Comparison of ENCODE assay signal across 17 cellular contexts in the genomic region with DNA sequence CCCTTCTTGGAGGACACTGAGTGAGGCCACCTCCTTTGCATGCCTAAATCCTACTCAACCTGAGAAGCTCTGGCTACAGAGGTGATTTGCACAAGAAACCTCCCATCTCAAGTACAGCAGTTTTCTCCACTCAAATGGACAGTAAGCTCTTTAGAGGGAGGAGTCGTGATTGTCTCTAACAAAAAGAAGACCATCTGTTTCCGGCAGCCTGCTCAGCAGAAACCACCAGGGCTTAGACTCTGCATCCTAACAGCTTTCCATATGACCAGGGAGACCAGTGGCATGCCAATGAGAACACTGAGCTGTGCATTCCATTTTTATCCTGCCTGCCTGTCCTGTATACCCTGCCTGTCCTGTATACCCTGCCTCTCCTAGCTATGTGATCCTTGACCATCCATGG.
"Had no signal": no experiment of that assay in that cellular context is flagged by ENCODE, and none has a peak within 500 bp of the region (broad histone marks: within the 10 kb centered on the region; RNA-seq: fewer than 3 reads in every experiment).

No MANE protein-coding gene starts in this region.

- H3K4me3 Mint-ChIP-seq: activated B cell treated with CpG ODN at 0.5 μM for 24 hours; activated CD4-positive, alpha-beta T cell treated with anti-CD3 and anti-CD28 coated beads, Interleukin-2, amount 10 ng/mL, durations not matched to agents 24 days and 14 days; stimulated activated naive CD8-positive, alpha-beta T cell treated with anti-CD3 and anti-CD28 coated beads, Interleukin-15, amount 100 ng/mL, for 72 hours; T-helper 2 cell treated with Interferon-gamma antibody and Interleukin-4, amounts not matched to agents 5 μg/mL and 100 μg/mL, for 36 hours had no signal

- H3K9me3 Mint-ChIP-seq: activated CD4-positive, alpha-beta T cell treated with anti-CD3 and anti-CD28 coated beads, Interleukin-2, amount 10 ng/mL, durations not matched to agents 24 days and 14 days; stimulated activated naive CD8-positive, alpha-beta T cell treated with anti-CD3 and anti-CD28 coated beads, Interleukin-15, amount 100 ng/mL, for 72 hours; T-helper 2 cell treated with Interferon-gamma antibody and Interleukin-4, amounts not matched to agents 5 μg/mL and 100 μg/mL, for 36 hours had no signal

- DNase-seq: activated B cell treated with CpG ODN at 0.5 μM for 24 hours; activated CD4-positive, alpha-beta T cell treated with anti-CD3 and anti-CD28 coated beads, Interleukin-2, amount 10 ng/mL, durations not matched to agents 24 days and 14 days; activated naive CD4-positive, alpha-beta T cell treated with anti-CD3 and anti-CD28 coated beads, Interleukin-2, amount 50 U/mL, for 16 hours; activated T-cell treated with anti-CD3 and anti-CD28 coated beads, Interleukin-2, amount 50 U/mL, for 1 hour; body of pancreas; central memory CD4-positive, alpha-beta T cell; cortex of kidney; effector CD8-positive, alpha-beta T cell; mesendoderm; pancreas; stimulated activated CD4-positive, alpha-beta T cell treated with anti-CD3 and anti-CD28 coated beads, Interleukin-15, amount 100 ng/mL, for 24 hours; stimulated activated CD4-positive, alpha-beta T cell treated with anti-CD3 and anti-CD28 coated beads, Interleukin-4, amount 100 ng/mL, for 24 hours; stimulated activated naive CD8-positive, alpha-beta T cell treated with anti-CD3 and anti-CD28 coated beads, Interleukin-15, amount 100 ng/mL, for 72 hours; testis; upper lobe of right lung had no signal

- H3K27ac ChIP-seq: body of pancreas, gastroesophageal sphincter, pancreas, testis, upper lobe of right lung had no signal

- ATAC-seq: body of pancreas; gastroesophageal sphincter; pancreas; stimulated activated naive CD8-positive, alpha-beta T cell treated with anti-CD3 and anti-CD28 coated beads, Interleukin-15, amount 100 ng/mL, for 72 hours; upper lobe of right lung had no signal

- H3K4me3 ChIP-seq: body of pancreas, gastroesophageal sphincter, pancreas, testis, upper lobe of right lung had no signal

- H3K27ac Mint-ChIP-seq: activated B cell treated with CpG ODN at 0.5 μM for 24 hours; activated CD4-positive, alpha-beta T cell treated with anti-CD3 and anti-CD28 coated beads, Interleukin-2, amount 10 ng/mL, durations not matched to agents 24 days and 14 days; stimulated activated naive CD8-positive, alpha-beta T cell treated with anti-CD3 and anti-CD28 coated beads, Interleukin-15, amount 100 ng/mL, for 72 hours; T-helper 2 cell treated with Interferon-gamma antibody and Interleukin-4, amounts not matched to agents 5 μg/mL and 100 μg/mL, for 36 hours had no signal

- H3K4me1 Mint-ChIP-seq: activated CD4-positive, alpha-beta T cell treated with anti-CD3 and anti-CD28 coated beads, Interleukin-2, amount 10 ng/mL, durations not matched to agents 24 days and 14 days; stimulated activated naive CD8-positive, alpha-beta T cell treated with anti-CD3 and anti-CD28 coated beads, Interleukin-15, amount 100 ng/mL, for 72 hours had no signal
